ENCODE assay signal across 8 cellular contexts in genomic region chr2:144331652-144332355, GRCh38.
DNase-seq lines count a peak whose midpoint lies in the region; ATAC-seq and TF ChIP-seq lines count a peak whose summit lies in the region.

No MANE protein-coding gene starts in this region.

- TF ChIP-seq CTCF in Calu3 (IDR thresholded peaks at IDR 0.05; ENCODE audit: unreplicated experiment) (no peak), Panc1 (IDR thresholded peaks at IDR 0.05) (peak; percentile 30), lung (IDR thresholded peaks at IDR 0.05; ENCODE audit: control extremely low read depth, extremely low read depth) (no peak)

- H3K27me3 ChIP-seq in Panc1 (ENCODE audit: control insufficient read depth, insufficient read depth, low read length) = no peaks in the 10 kb centered on the region
- no peaks in the 10 kb centered on the region for H3K27me3 ChIP-seq in lung (ENCODE audit: control insufficient read depth, insufficient read depth)

- H3K27ac Mint-ChIP-seq in Calu3 (ENCODE audit: unreplicated experiment) = peak overlapping the region; percentile 96

- no peak for DNase-seq in Calu3
- DNase-seq in Panc1 (ENCODE audit: low read depth, low spot score) = no peak
- peak; percentile 50 for DNase-seq in dedifferentiated amniotic fluid mesenchymal stem cell (ENCODE audit: extremely low spot score)
- no peak for DNase-seq in lung (ENCODE audit: low spot score)
- peak in 35 of 49 donors; percentile 24 to 94 (median 83) for DNase-seq in substantia nigra (lab: John Stamatoyannopoulos, UW)
- no peak for DNase-seq in NCI-H2081 treated with DMSO at 0.1 percent for 48 hours (lab: John Stamatoyannopoulos, UW)

- H3K4me3 Mint-ChIP-seq in Calu3 (ENCODE audit: low read depth, unreplicated experiment) = peak overlapping the region; percentile 79

- POLR2A ChIA-PET in Panc1 (lab: Charles Lee) = interaction anchor here (0.5 kb wide), 1 partner anchor 1796 kb away, joined by 5 read pairs; no protein-coding TSS in a partner anchor

- 1% methylated on average over 39 to 67 of the region's 67 CpGs for WGBS in lung, 2 donors

- CTCF ChIA-PET in Calu3 (lab: Charles Lee) = no interaction called here
- CTCF ChIA-PET in Panc1 (lab: Charles Lee) = no interaction called here

- H3K9me3 ChIP-seq in Panc1 (ENCODE audit: control insufficient read depth, insufficient read depth, low read depth, low read length) = no peaks in the 10 kb centered on the region
- H3K9me3 ChIP-seq in lung (ENCODE audit: control insufficient read depth in 2 of 2, insufficient read depth in 1 of 2, low read length in 1 of 2) = no peaks in the 10 kb centered on the region

- BruUV-seq in Calu3 (replicated peaks; lab: Mats Ljungman, UMichigan) (no TSS peak), Panc1 (replicated peaks; lab: Mats Ljungman, UMichigan) (no TSS peak)

- peaks cover 24% of the 10 kb centered on the region for H3K36me3 Mint-ChIP-seq in Calu3 (ENCODE audit: insufficient read depth, unreplicated experiment)

- peak; percentile 54 for ATAC-seq in HG03103 (IDR thresholded peaks at IDR 0.05; ENCODE audit: low read depth, unreplicated experiment)
- ATAC-seq in Panc1 = peak; percentile 62
- peak; percentile 86 for ATAC-seq in lung (ENCODE audit: insufficient read depth, low FRiP score)

- H3K36me3 ChIP-seq in Panc1 (ENCODE audit: control insufficient read depth, insufficient read depth, low read length) = no peaks in the 10 kb centered on the region; the same call in 1 of the 2 replicates
- no peaks in the 10 kb centered on the region for H3K36me3 ChIP-seq in lung (ENCODE audit: control insufficient read depth in 2 of 2, insufficient read depth in 2 of 2, low read length in 2 of 2)

- no peaks in the 10 kb centered on the region for H3K27me3 Mint-ChIP-seq in Calu3 (ENCODE audit: unreplicated experiment)

- H3K4me1 ChIP-seq in Panc1 (ENCODE audit: control insufficient read depth, insufficient read depth, low read length) (peaks cover 12% of the 10 kb centered on the region), lung (ENCODE audit: control insufficient read depth in 2 of 2, insufficient read depth in 2 of 2, low read length in 2 of 2) (peaks cover 3% of the 10 kb centered on the region in 2 donors)

- peak overlapping the region; percentile 76 to 89 for H3K4me3 ChIP-seq in Panc1 (ENCODE audit: low read depth in 2 of 2, low read length in 2 of 2)
- peak overlapping the region; percentile 81 for H3K4me3 ChIP-seq in lung

- peak overlapping the region; percentile 96 for H3K27ac ChIP-seq in Panc1 (ENCODE audit: low read length)
- H3K27ac ChIP-seq in lung (ENCODE audit: low read depth in 1 of 2, low read length in 1 of 2) = peak overlapping the region; percentile 75 to 92
- peak overlapping the region; percentile 86 for H3K27ac ChIP-seq in substantia nigra (ENCODE audit: low read depth, low read length, poor library complexity, severe bottlenecking)

- peak; percentile 58 for TF ChIP-seq POLR2A in GM18951 (IDR thresholded peaks at IDR 0.05; ENCODE audit: extremely low read depth, insufficient read depth, insufficient read length)

- H3K9me3 Mint-ChIP-seq in Calu3 (ENCODE audit: low read depth, unreplicated experiment) = no peaks in the 10 kb centered on the region

- intact Hi-C loops in Calu3 (cut with micrococcal nuclease; ENCODE audit: unreplicated experiment) = loop anchor here (5.0 kb wide), 1 partner anchor 395 kb away; no protein-coding TSS in a partner anchor
- intact Hi-C loops in Panc1 (cut with micrococcal nuclease; ENCODE audit: unreplicated experiment) = no loop called here

- peaks cover 16% of the 10 kb centered on the region for H3K4me1 Mint-ChIP-seq in Calu3 (ENCODE audit: low read depth, unreplicated experiment)

- in situ Hi-C loops in GM18951 (cut with MboI; ENCODE audit: low sequenced_read_pairs, unreplicated experiment) = no loop called here
- in situ Hi-C loops in Panc1 (cut with HindIII; ENCODE audit: low pct_unique_long_range_greater_than_20kb, low sequenced_read_pairs) = no loop called here

Comparison
In these comparisons a context has a peak if more than half of its experiments do, and no peak if none do; other contexts are left out.
1. DNase-seq: peak in dedifferentiated amniotic fluid mesenchymal stem cell (single experiment) and substantia nigra (35 of 49); none in Calu3 (single experiment), Panc1 (single experiment), lung (single experiment) and NCI-H2081 treated with DMSO at 0.1 percent for 48 hours (single experiment).
2. Peak in every context shown above with its lines, with median percentiles within 50 percentile points of each other: ATAC-seq and H3K27ac ChIP-seq.